Comparison of ENCODE assay signal across 1 cellular context in the genomic region with DNA sequence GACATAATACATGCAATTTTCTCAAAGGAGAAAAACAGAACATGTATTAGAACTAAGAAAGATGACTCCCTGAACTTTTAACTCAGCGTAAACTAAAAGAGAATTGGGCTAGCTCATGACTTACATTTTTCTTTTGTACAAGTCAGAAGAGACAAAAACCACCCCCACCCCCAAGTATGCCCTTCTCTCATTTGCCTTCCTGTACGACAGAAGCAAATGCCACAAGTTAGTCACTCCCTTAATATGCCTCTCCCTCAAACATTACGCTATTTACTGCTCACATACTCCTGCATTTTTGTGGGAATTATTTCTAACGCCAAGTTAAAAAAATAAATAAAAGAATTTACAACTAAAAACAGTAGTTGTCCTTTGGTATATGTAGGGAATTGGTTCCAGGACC.
TF ChIP-seq lines count a peak whose summit lies in the region.

No MANE protein-coding gene starts in this region.

TF ChIP-seq in WTC11, 78 proteins besides CTCF, POLR2A, EP300 and RAD21 (continued from another document):
- TF ChIP-seq, protein P1, sequence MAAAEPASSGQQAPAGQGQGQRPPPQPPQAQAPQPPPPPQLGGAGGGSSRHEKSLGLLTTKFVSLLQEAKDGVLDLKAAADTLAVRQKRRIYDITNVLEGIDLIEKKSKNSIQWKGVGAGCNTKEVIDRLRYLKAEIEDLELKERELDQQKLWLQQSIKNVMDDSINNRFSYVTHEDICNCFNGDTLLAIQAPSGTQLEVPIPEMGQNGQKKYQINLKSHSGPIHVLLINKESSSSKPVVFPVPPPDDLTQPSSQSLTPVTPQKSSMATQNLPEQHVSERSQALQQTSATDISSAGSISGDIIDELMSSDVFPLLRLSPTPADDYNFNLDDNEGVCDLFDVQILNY (CRISPR knock-in tag; IDR thresholded peaks at IDR 0.05) = no peak
- TF ChIP-seq, protein P2, sequence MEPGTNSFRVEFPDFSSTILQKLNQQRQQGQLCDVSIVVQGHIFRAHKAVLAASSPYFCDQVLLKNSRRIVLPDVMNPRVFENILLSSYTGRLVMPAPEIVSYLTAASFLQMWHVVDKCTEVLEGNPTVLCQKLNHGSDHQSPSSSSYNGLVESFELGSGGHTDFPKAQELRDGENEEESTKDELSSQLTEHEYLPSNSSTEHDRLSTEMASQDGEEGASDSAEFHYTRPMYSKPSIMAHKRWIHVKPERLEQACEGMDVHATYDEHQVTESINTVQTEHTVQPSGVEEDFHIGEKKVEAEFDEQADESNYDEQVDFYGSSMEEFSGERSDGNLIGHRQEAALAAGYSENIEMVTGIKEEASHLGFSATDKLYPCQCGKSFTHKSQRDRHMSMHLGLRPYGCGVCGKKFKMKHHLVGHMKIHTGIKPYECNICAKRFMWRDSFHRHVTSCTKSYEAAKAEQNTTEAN (CRISPR knock-in tag; IDR thresholded peaks at IDR 0.05) = no peak
- TF ChIP-seq NR1H2 (CRISPR knock-in tag; IDR thresholded peaks at IDR 0.05) (no peak), GTF2I (CRISPR knock-in tag; conservative IDR thresholded peaks at IDR 0.05) (no peak), TEAD4 (CRISPR knock-in tag; IDR thresholded peaks at IDR 0.05) (no peak)
